ENCODE assay signal across 8 cellular contexts in the genomic region with DNA sequence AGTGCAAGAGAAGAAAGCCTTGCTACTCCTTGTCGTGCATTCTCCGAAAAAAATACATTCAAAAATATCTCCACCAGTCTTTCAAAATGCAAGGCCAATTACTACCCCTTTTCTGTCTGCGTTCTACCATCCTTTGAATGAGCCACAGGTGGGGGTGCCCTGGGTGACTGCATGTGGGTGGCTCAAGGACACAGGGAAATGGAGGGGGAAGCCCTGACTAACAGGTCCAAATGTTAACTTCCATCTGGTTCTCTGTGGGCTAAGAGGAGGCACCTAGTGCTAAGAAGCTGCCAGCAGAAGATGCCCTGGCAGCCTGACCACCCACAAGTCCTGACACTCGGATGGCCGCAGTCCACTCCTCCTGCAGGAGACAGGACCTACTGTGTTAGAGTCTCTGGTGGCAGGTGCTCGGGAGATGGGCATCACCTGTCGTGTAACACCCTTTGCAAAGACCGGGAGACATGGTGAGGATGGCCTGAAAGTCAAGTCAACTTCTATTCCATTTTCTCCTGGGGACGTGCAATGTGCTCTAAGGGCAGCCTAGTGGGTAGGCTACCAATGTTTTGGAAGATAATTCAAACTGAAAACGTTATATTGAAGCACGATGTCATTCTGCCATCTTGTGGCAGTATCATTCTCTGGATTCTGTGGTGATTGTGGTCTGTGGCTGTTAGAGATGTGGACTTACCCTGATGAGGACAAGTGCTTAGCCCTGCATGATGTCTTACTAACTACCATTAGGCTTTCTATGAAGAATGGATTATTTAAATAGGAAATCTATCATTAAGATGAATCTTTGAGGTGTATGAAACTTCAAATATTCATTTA. TPM values are rescaled to one million over a fixed set of nuclear protein-coding genes. Genes with fewer than 3 reads are reported as not detected.
DNase-seq lines count a peak whose midpoint lies in the region; ATAC-seq and TF ChIP-seq lines count a peak whose summit lies in the region.

No MANE protein-coding gene starts in this region.

- DNase-seq in AG09309 (ENCODE audit: low read depth) (no peak), NCI-H1092 (lab: John Stamatoyannopoulos, UW) (peak; percentile 43), activated T-cell treated with anti-CD3 and anti-CD28 coated beads for 4 hours (peak; percentile 4), left cardiac atrium (no peak), T1000 (lab: John Stamatoyannopoulos, UW) (no peak)
- DNase-seq in stimulated activated CD4-positive, alpha-beta T cell treated with anti-CD3 and anti-CD28 coated beads, Interleukin-2, amount 100 ng/mL, for 24 hours, result peak; percentile 6 to 33

- ATAC-seq in HG02571 (IDR thresholded peaks at IDR 0.05; ENCODE audit: unreplicated experiment), result peak; percentile 79
- peak; percentile 38 to 41 for ATAC-seq in left cardiac atrium

- no peak overlapping the region for H3K4me3 ChIP-seq in AG09309 (ENCODE audit: control insufficient read depth, low read depth, low read length)

- TF ChIP-seq CTCF in AG09309 (IDR thresholded peaks at IDR 0.05; ENCODE audit: control insufficient read depth, insufficient read depth, low read depth, low read length, missing control alignments) (peak; percentile 68), GM12874 (IDR thresholded peaks at IDR 0.05; ENCODE audit: insufficient read depth, low read depth, low read length) (peak; percentile 48; the same call in 1 of the 2 replicates)

- intact Hi-C loops in left cardiac atrium (cut with DNase I), result no loop called here

RNA-seq across cellular contexts. Expression of gene IGF2R, which starts 27.4 kb away (rescaled TPM):
- 10 to 100 TPM; 50.1 to 56.2 TPM for total RNA-seq in left cardiac atrium

RNA-seq across cellular contexts. Expression of gene MAS1, which starts 50.7 kb away (rescaled TPM):
- total RNA-seq in left cardiac atrium, result not detected

Comparison
In these comparisons a context has a peak if more than half of its experiments do, and no peak if none do; other contexts are left out.
1. DNase-seq: peak in NCI-H1092 (single experiment), activated T-cell treated with anti-CD3 and anti-CD28 coated beads for 4 hours (single experiment) and stimulated activated CD4-positive, alpha-beta T cell treated with anti-CD3 and anti-CD28 coated beads, Interleukin-2, amount 100 ng/mL, for 24 hours (2 of 2); none in AG09309 (single experiment), left cardiac atrium (single experiment) and T1000 (single experiment).